ENCODE assay signal across 35 cellular contexts in genomic region chr17:83093506-83093905, GRCh38.
"Had no signal": no experiment of that assay in that cellular context is flagged by ENCODE, and none has a peak within 500 bp of the region (broad histone marks: within the 10 kb centered on the region; RNA-seq: fewer than 3 reads in every experiment).

No MANE protein-coding gene starts in this region.

- H3K27ac ChIP-seq: epithelial cell of prostate, pancreas, prostate gland, sigmoid colon, thyroid gland, uterus, VCaP had no signal

- H3K4me3 Mint-ChIP-seq: activated CD4-positive, alpha-beta memory T cell treated with anti-CD3 and anti-CD28 coated beads for 36 hours; activated naive CD4-positive, alpha-beta T cell treated with anti-CD3 and anti-CD28 coated beads, Interleukin-2, amount 10 ng/mL, durations not matched to agents 7 days and 5 days; activated T-helper 1 cell treated with anti-CD3 and anti-CD28 coated beads, Interleukin-12 subunit alpha, Interleukin-12 subunit beta, Interleukin-2, Interleukin-4 antibody, amounts not matched to agents 30 ng/mL and 10 ng/mL and 1 ng/mL, durations not matched to agents 14 hours and 24 hours and 36 hours; stimulated activated memory B cell treated with anti-CD40 and anti-IgM and Interleukin-4, amounts not matched to agents 10 μg/mL and 1 μg/mL and 100 μg/mL, for 72 hours; stimulated activated naive CD8-positive, alpha-beta T cell treated with anti-CD3 and anti-CD28 coated beads, Interleukin-15, amount 100 ng/mL, for 72 hours; T-cell; T-helper 2 cell treated with Interferon-gamma antibody and Interleukin-4, amounts not matched to agents 5 μg/mL and 100 μg/mL, for 36 hours had no signal

- H3K36me3 Mint-ChIP-seq: activated naive CD4-positive, alpha-beta T cell treated with anti-CD3 and anti-CD28 coated beads, Interleukin-2, amount 10 ng/mL, durations not matched to agents 7 days and 5 days had no signal

- H3K9me3 ChIP-seq: breast epithelium, esophagus squamous epithelium, heart right ventricle, mucosa of descending colon, pancreas, prostate gland, sigmoid colon, thyroid gland, uterus had no signal

- H3K36me3 ChIP-seq: uterus had no signal

- ATAC-seq: heart right ventricle; left lobe of liver; mucosa of descending colon; pancreas; stimulated activated memory B cell treated with anti-CD40 and anti-IgM and Interleukin-4, amounts not matched to agents 10 μg/mL and 1 μg/mL and 100 μg/mL, for 72 hours; stimulated activated naive CD8-positive, alpha-beta T cell treated with anti-CD3 and anti-CD28 coated beads, Interleukin-15, amount 100 ng/mL, for 72 hours; T-cell had no signal

- H3K27ac Mint-ChIP-seq: activated CD4-positive, alpha-beta memory T cell treated with anti-CD3 and anti-CD28 coated beads for 36 hours; activated naive CD4-positive, alpha-beta T cell treated with anti-CD3 and anti-CD28 coated beads, Interleukin-2, amount 10 ng/mL, durations not matched to agents 7 days and 5 days; activated T-helper 1 cell treated with anti-CD3 and anti-CD28 coated beads, Interleukin-12 subunit alpha, Interleukin-12 subunit beta, Interleukin-2, Interleukin-4 antibody, amounts not matched to agents 30 ng/mL and 10 ng/mL and 1 ng/mL, durations not matched to agents 14 hours and 24 hours and 36 hours; stimulated activated memory B cell treated with anti-CD40 and anti-IgM and Interleukin-4, amounts not matched to agents 10 μg/mL and 1 μg/mL and 100 μg/mL, for 72 hours; stimulated activated naive CD8-positive, alpha-beta T cell treated with anti-CD3 and anti-CD28 coated beads, Interleukin-15, amount 100 ng/mL, for 72 hours; T-cell; T-helper 2 cell treated with Interferon-gamma antibody and Interleukin-4, amounts not matched to agents 5 μg/mL and 100 μg/mL, for 36 hours had no signal

- H3K27me3 ChIP-seq: breast epithelium, pancreas, thyroid gland, uterus had no signal

- H3K4me3 ChIP-seq: breast epithelium, esophagus squamous epithelium, heart right ventricle, lung, mucosa of descending colon, pancreas, prostate gland, sigmoid colon, thyroid gland, uterus had no signal

- H3K9me3 Mint-ChIP-seq: activated CD4-positive, alpha-beta memory T cell treated with anti-CD3 and anti-CD28 coated beads for 36 hours; activated naive CD4-positive, alpha-beta T cell treated with anti-CD3 and anti-CD28 coated beads, Interleukin-2, amount 10 ng/mL, durations not matched to agents 7 days and 5 days; activated T-helper 1 cell treated with anti-CD3 and anti-CD28 coated beads, Interleukin-12 subunit alpha, Interleukin-12 subunit beta, Interleukin-2, Interleukin-4 antibody, amounts not matched to agents 30 ng/mL and 10 ng/mL and 1 ng/mL, durations not matched to agents 14 hours and 24 hours and 36 hours; stimulated activated memory B cell treated with anti-CD40 and anti-IgM and Interleukin-4, amounts not matched to agents 10 μg/mL and 1 μg/mL and 100 μg/mL, for 72 hours; stimulated activated naive CD8-positive, alpha-beta T cell treated with anti-CD3 and anti-CD28 coated beads, Interleukin-15, amount 100 ng/mL, for 72 hours; T-cell; T-helper 2 cell treated with Interferon-gamma antibody and Interleukin-4, amounts not matched to agents 5 μg/mL and 100 μg/mL, for 36 hours had no signal

- H3K27me3 Mint-ChIP-seq: activated CD4-positive, alpha-beta memory T cell treated with anti-CD3 and anti-CD28 coated beads for 36 hours had no signal

- DNase-seq: activated CD4-positive, alpha-beta memory T cell treated with anti-CD3 and anti-CD28 coated beads for 36 hours; activated CD4-positive, alpha-beta T cell treated with anti-CD3 and anti-CD28 coated beads for 48 hours; activated CD8-positive, alpha-beta memory T cell treated with anti-CD3 and anti-CD28 coated beads, Interleukin-2, amount 50 U/mL, for 4 hours; activated effector memory CD4-positive, alpha-beta T cell treated with anti-CD3 and anti-CD28 coated beads, Interleukin-2, amount 50 U/mL, for 16 hours; activated naive CD4-positive, alpha-beta T cell treated with anti-CD3 and anti-CD28 coated beads, Interleukin-2, amount 10 ng/mL, durations not matched to agents 7 days and 5 days; activated T-cell treated with anti-CD3 and anti-CD28 coated beads, Interleukin-2, amount 50 U/mL, for 1 hour; amygdala; central memory CD4-positive, alpha-beta T cell; effector CD8-positive, alpha-beta T cell; esophagus squamous epithelium; foreskin melanocyte; heart right ventricle; kidney glomerular epithelial cell; mesendoderm; nucleus accumbens; pancreas; retina; sigmoid colon; small intestine; stimulated activated CD4-positive, alpha-beta T cell treated with anti-CD3 and anti-CD28 coated beads, Interleukin-4, amount 100 ng/mL, for 24 hours; stimulated activated naive CD8-positive, alpha-beta T cell treated with anti-CD3 and anti-CD28 coated beads, Interleukin-15, amount 100 ng/mL, for 72 hours; substantia nigra; T-cell; thyroid gland; uterus had no signal
